In the genomic region with DNA sequence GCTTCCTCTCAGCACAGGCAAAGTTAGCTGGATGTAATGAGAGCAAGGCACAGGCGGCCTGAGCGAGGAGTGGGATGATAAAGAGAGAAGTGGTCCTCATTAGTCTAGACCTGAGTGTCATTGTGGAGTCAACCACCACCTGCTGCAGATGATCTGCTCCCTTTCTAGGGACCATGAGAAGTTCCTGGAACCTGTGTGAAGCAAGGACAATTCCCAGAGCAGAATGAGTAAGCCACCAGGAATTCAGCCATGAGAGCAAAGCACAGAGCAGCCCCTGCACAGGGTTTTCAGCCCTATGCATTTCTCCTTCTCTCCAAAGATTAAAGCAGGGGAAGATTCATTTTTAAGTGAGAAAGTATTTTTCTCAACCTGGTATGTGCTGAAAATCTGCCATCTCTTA, we compare ENCODE assay signal across 20 cellular contexts.
DNase-seq lines count a peak whose midpoint lies in the region; ATAC-seq and TF ChIP-seq lines count a peak whose summit lies in the region.
"Had no signal": no experiment of that assay in that cellular context is flagged by ENCODE, and none has a peak within 500 bp of the region (broad histone marks: within the 10 kb centered on the region; RNA-seq: fewer than 3 reads in every experiment).

No MANE protein-coding gene starts in this region.

- TF ChIP-seq CTCF in SK-N-SH (IDR thresholded peaks at IDR 0.05) (no peak), sigmoid colon (IDR thresholded peaks at IDR 0.05) (no peak)

- H3K14ac ChIP-seq in trophoblast cell (ENCODE audit: low read length) = no peak overlapping the region

- no peak overlapping the region for H3K27ac ChIP-seq in SK-N-SH (ENCODE audit: low read depth in 2 of 2, low read length in 1 of 2)
- H3K27ac ChIP-seq in trophoblast cell (ENCODE audit: low read depth, low read length) = no peak overlapping the region
- H3K27ac ChIP-seq in sigmoid colon = no peak overlapping the region
- H3K27ac ChIP-seq: stomach had no signal

- TF ChIP-seq POLR2A in sigmoid colon (IDR thresholded peaks at IDR 0.05) = no peak

- no peak overlapping the region for H4K12ac ChIP-seq in trophoblast cell (ENCODE audit: low read depth, low read length)

- POLR2A ChIA-PET in SK-N-SH (lab: Yijun Ruan, JAX) = no interaction called here

- no peak overlapping the region for H2BK120ac ChIP-seq in trophoblast cell (ENCODE audit: insufficient read depth, low read length, poor library complexity)

- H3K36me3 ChIP-seq in SK-N-SH (replicated peaks in 1 of 2; ENCODE audit: control insufficient read depth in 1 of 2, insufficient read depth in 2 of 2, low read length in 1 of 2) (no peaks in the 10 kb centered on the region), trophoblast cell (ENCODE audit: control insufficient read depth in 1 of 2, insufficient read depth in 2 of 2, low read length in 2 of 2) (no peaks in the 10 kb centered on the region), sigmoid colon (no peaks in the 10 kb centered on the region)
- H3K36me3 ChIP-seq: BE2C, HAP-1, stomach had no signal

- CTCF ChIA-PET in SK-N-SH (lab: Yijun Ruan, JAX) = interaction anchor here (0.6 kb wide), 1 partner anchor 171 kb away, joined by 3 read pairs; no protein-coding TSS in a partner anchor

- H3K27me3 ChIP-seq in SK-N-SH (ENCODE audit: insufficient read depth) (no peaks in the 10 kb centered on the region), trophoblast cell (ENCODE audit: insufficient read depth, low read length) (no peaks in the 10 kb centered on the region), sigmoid colon (no peaks in the 10 kb centered on the region)
- H3K27me3 ChIP-seq: BE2C, stomach had no signal

- H4K8ac ChIP-seq in trophoblast cell (ENCODE audit: low read depth, low read length) = no peak overlapping the region

- H2AFZ ChIP-seq in SK-N-SH (ENCODE audit: low read depth) (0 out of 2 replicates have a peak overlapping the region, but pooled peaks have one; percentile 35), trophoblast cell (ENCODE audit: insufficient read depth, low read length, poor library complexity) (no peak overlapping the region)

- H3K4ac ChIP-seq in trophoblast cell (ENCODE audit: low read depth, low read length) = no peak overlapping the region

- H3K4me3 ChIP-seq in SK-N-SH (ENCODE audit: low read depth in 2 of 2, low read length in 1 of 2) = no peak overlapping the region
- no peak overlapping the region for H3K4me3 ChIP-seq in trophoblast cell (ENCODE audit: low read depth, low read length)
- H3K4me3 ChIP-seq in sigmoid colon = no peak overlapping the region
- H3K4me3 ChIP-seq: HAP-1, stomach had no signal

- intact Hi-C loops in sigmoid colon (cut with DNase I) = no loop called here

- no peak overlapping the region for H3K4me2 ChIP-seq in SK-N-SH
- no peak overlapping the region for H3K4me2 ChIP-seq in trophoblast cell (ENCODE audit: low read length)

- no peaks in the 10 kb centered on the region for H4K20me1 ChIP-seq in SK-N-SH (ENCODE audit: insufficient read depth)

- no peak overlapping the region for H3K9ac ChIP-seq in SK-N-SH
- no peak overlapping the region for H3K9ac ChIP-seq in trophoblast cell (ENCODE audit: low read length)

- peak; percentile 38 for DNase-seq in ELR (ENCODE audit: low read depth)
- no peak for DNase-seq in SK-N-SH
- peak; percentile 8 for DNase-seq in fibroblast of peridontal ligament (ENCODE audit: extremely low read depth)
- DNase-seq in trophoblast cell = peak; percentile 71 to 79
- DNase-seq in sigmoid colon = no peak
- no peak for DNase-seq in COLO668 (lab: John Stamatoyannopoulos, UW; ENCODE audit: unreplicated experiment)
- DNase-seq in activated CD4-positive, alpha-beta T cell treated with anti-CD3 and anti-CD28 coated beads, Interleukin-2, amount 50 U/mL, for 4 hours = no peak
- DNase-seq: activated B cell treated with CpG ODN at 0.5 μM for 24 hours; anterior cingulate cortex; BE2C; DMS 273 treated with DMSO at 0.1 percent for 48 hours; naive thymus-derived CD8-positive, alpha-beta T cell; NCI-H1417; NCI-H2171; NCI-H82; RPMI8226; stomach had no signal

- H3K79me1 ChIP-seq in trophoblast cell (ENCODE audit: low read length) = no peaks in the 10 kb centered on the region

- H2BK5ac ChIP-seq in trophoblast cell (ENCODE audit: low read depth, low read length, poor library complexity) = no peak overlapping the region

- H3K9me2 ChIP-seq in SK-N-SH = no peaks in the 10 kb centered on the region

- H3K9me3 ChIP-seq in SK-N-SH (no peaks in the 10 kb centered on the region), trophoblast cell (ENCODE audit: insufficient read depth, low read depth, low read length) (no peaks in the 10 kb centered on the region), sigmoid colon (no peaks in the 10 kb centered on the region)
- H3K9me3 ChIP-seq: BE2C, HAP-1, stomach had no signal

- TF ChIP-seq EP300 in SK-N-SH (IDR thresholded peaks at IDR 0.05; ENCODE audit: borderline replicate concordance in 1 of 2, low read depth in 1 of 2, low read length in 1 of 2) (no peak), sigmoid colon (IDR thresholded peaks at IDR 0.05) (no peak)

- H3K4me1 ChIP-seq in SK-N-SH (ENCODE audit: control insufficient read depth in 1 of 2, insufficient read depth in 2 of 2, low read depth in 1 of 2, low read length in 1 of 2) = no peaks in the 10 kb centered on the region; a peak in 1 of 4 replicates
- peaks cover 0 to 3% of the 10 kb centered on the region in 2 experiments for H3K4me1 ChIP-seq in trophoblast cell (ENCODE audit: control insufficient read depth in 1 of 2, insufficient read depth in 2 of 2, low read length in 2 of 2)
- peaks cover 0 to 1% (median 0%) of the 10 kb centered on the region in 4 donors for H3K4me1 ChIP-seq in sigmoid colon
- H3K4me1 ChIP-seq: BE2C, HAP-1, stomach had no signal

- no peak for ATAC-seq in GM19463 (IDR thresholded peaks at IDR 0.05; ENCODE audit: unreplicated experiment)
- ATAC-seq: activated T-helper 17 cell treated with anti-CD3 and anti-CD28 coated beads, Interleukin-2, amount 50 U/mL, for 72 hours; naive thymus-derived CD8-positive, alpha-beta T cell had no signal

- no peak overlapping the region for H2BK12ac ChIP-seq in trophoblast cell (ENCODE audit: low read length)

- H4K91ac ChIP-seq in trophoblast cell (ENCODE audit: low read depth, low read length) = no peak overlapping the region

- TF ChIP-seq RAD21 in SK-N-SH (IDR thresholded peaks at IDR 0.05; ENCODE audit: low read length) = no peak

- H3K23ac ChIP-seq in trophoblast cell (ENCODE audit: low read length) = no peak overlapping the region

- H2AK5ac ChIP-seq in trophoblast cell (ENCODE audit: low read length) = no peak overlapping the region

- no peaks in the 10 kb centered on the region for H3K79me2 ChIP-seq in SK-N-SH (ENCODE audit: insufficient read depth)
- H3K79me2 ChIP-seq in trophoblast cell (ENCODE audit: control insufficient read depth, insufficient read depth, low read length, poor library complexity) = no peaks in the 10 kb centered on the region

- H3K18ac ChIP-seq in trophoblast cell (ENCODE audit: low read length) = no peak overlapping the region

- WGBS in SK-N-SH (ENCODE audit: low lambda C conversion rate) = 28% methylated on average over 2 of the region's 2 CpGs
- WGBS in trophoblast cell (ENCODE audit: extremely low coverage, insufficient coverage, insufficient read length) = no CpG with 5 or more reads among the region's 2 CpGs
- WGBS in sigmoid colon, 2 donors = 90 to 93% methylated on average over 2 of the region's 2 CpGs

- H3F3A ChIP-seq in SK-N-SH (replicated peaks; ENCODE audit: insufficient read depth) = no peaks in the 10 kb centered on the region

TF ChIP-seq in SK-N-SH, 30 proteins besides CTCF, POLR2A, EP300 and RAD21:
- TF ChIP-seq MAX (IDR thresholded peaks at IDR 0.05; ENCODE audit: low read depth) (no peak), YY1 (IDR thresholded peaks at IDR 0.05; ENCODE audit: low read depth) (no peak), GATA2 (CRISPR knock-in tag; IDR thresholded peaks at IDR 0.05) (no peak), SIN3A (IDR thresholded peaks at IDR 0.05; ENCODE audit: borderline replicate concordance, low read depth, low read length) (no peak), MEF2A (IDR thresholded peaks at IDR 0.05; ENCODE audit: borderline replicate concordance, low read depth) (no peak), TAF1 (IDR thresholded peaks at IDR 0.05; ENCODE audit: borderline replicate concordance, low read depth, low read length) (no peak), FOXJ3 (CRISPR knock-in tag; IDR thresholded peaks at IDR 0.05) (no peak), RXRA (IDR thresholded peaks at IDR 0.05; ENCODE audit: borderline replicate concordance, low read depth) (no peak), TCF12 (IDR thresholded peaks at IDR 0.05) (no peak)

Comparison
In these comparisons a context has a peak if more than half of its experiments do, and no peak if none do; other contexts are left out.
1. DNase-seq: peak in ELR (single experiment), fibroblast of peridontal ligament (single experiment) and trophoblast cell (2 of 2); none in SK-N-SH (single experiment), sigmoid colon (single experiment), COLO668 (single experiment) and activated CD4-positive, alpha-beta T cell treated with anti-CD3 and anti-CD28 coated beads, Interleukin-2, amount 50 U/mL, for 4 hours (0 of 2).